10 cellular contexts compared by ENCODE assay signal in the genomic region with DNA sequence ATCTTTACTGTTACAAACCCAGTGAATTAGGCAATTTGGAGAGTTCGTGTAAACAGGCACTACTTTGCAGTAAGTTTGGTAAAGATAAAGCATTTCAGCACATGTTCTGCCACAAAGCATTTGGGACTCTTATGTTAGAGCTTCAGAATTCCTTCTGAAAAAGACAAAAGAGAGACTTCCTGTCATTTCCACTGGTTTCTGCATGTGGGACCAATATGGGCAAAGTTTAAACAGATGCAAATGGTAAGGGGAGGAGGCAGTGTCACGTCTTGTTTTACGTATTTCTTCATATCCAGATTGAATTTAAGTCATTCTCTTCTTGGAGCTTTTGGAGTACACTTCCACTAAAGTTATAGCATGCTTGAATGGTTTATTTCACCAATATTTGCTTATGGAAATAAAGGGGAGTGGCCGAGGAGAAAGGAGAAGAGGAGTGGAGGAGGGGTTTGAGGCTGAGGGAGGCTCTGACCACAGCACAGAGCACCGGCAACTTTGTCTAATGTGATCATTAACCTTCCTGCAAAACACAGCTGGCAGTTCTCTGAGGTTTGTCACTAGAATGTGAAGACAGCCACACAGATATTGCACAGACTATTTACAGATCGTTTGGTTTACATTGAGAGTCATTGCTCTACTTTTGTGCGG. TPM values are rescaled to one million over a fixed set of nuclear protein-coding genes. Genes with fewer than 3 reads are reported as not detected.
DNase-seq lines count a peak whose midpoint lies in the region; ATAC-seq and TF ChIP-seq lines count a peak whose summit lies in the region.
"Had no signal": no experiment of that assay in that cellular context is flagged by ENCODE, and none has a peak within 500 bp of the region (broad histone marks: within the 10 kb centered on the region; RNA-seq: fewer than 3 reads in every experiment).

A gene with protein sequence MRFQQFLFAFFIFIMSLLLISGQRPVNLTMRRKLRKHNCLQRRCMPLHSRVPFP (plus strand): TSS at position 499 of the 645 bp plus-strand sequence. CDS start 154 bp downstream, outside the sequence.

- H3K36me3 Mint-ChIP-seq in CD4-positive, alpha-beta T cell (ENCODE audit: low read depth) = no peaks in the 10 kb centered on the region
- H3K36me3 Mint-ChIP-seq: naive thymus-derived CD4-positive, alpha-beta T cell had no signal

- peaks cover 21% of the 10 kb centered on the region for H3K4me1 ChIP-seq in cardiac muscle cell (ENCODE audit: low read depth)
- H3K4me1 ChIP-seq in left ventricle myocardium inferior = no peaks in the 10 kb centered on the region
- H3K4me1 ChIP-seq in upper lobe of right lung = no peaks in the 10 kb centered on the region

- H3K36me3 ChIP-seq in cardiac muscle cell (no peaks in the 10 kb centered on the region), left ventricle myocardium inferior (no peaks in the 10 kb centered on the region), upper lobe of right lung (no peaks in the 10 kb centered on the region)

- no peak within 1 kb of the TSS for H3K27ac Mint-ChIP-seq in CD4-positive, alpha-beta T cell
- H3K27ac Mint-ChIP-seq: naive thymus-derived CD4-positive, alpha-beta T cell had no signal

- H3K27ac ChIP-seq in cardiac muscle cell (peak within 1 kb of the TSS; percentile 11), left ventricle myocardium inferior (replicated peaks) (no peak within 1 kb of the TSS), VCaP (peak within 1 kb of the TSS; percentile 83), upper lobe of right lung (no peak within 1 kb of the TSS)
- H3K27ac ChIP-seq in CD4-positive, alpha-beta T cell (ENCODE audit: low read depth, low read length) = no peak within 1 kb of the TSS

- H3K4me3 ChIP-seq in cardiac muscle cell (peak within 1 kb of the TSS; percentile 28), left ventricle myocardium inferior (no peak within 1 kb of the TSS), upper lobe of right lung (no peak within 1 kb of the TSS)

- POLR2A ChIA-PET in CD4-positive, alpha-beta T cell (lab: Charles Lee) = no interaction called here

- no peaks in the 10 kb centered on the region for H3K9me3 Mint-ChIP-seq in CD4-positive, alpha-beta T cell

- CTCF ChIA-PET in CD4-positive, alpha-beta T cell (lab: Charles Lee) = no interaction called here

- TF ChIP-seq CTCF in cardiac muscle cell (IDR thresholded peaks at IDR 0.05; ENCODE audit: low read depth, low read length) (no peak), left ventricle myocardium inferior (IDR thresholded peaks at IDR 0.05; ENCODE audit: borderline replicate concordance) (no peak), VCaP (conservative IDR thresholded peaks at IDR 0.05) (no peak), upper lobe of right lung (IDR thresholded peaks at IDR 0.05) (no peak)
- TF ChIP-seq CTCF in CD4-positive, alpha-beta T cell (IDR thresholded peaks at IDR 0.05) = no peak

- H3K27me3 ChIP-seq in cardiac muscle cell (no peaks in the 10 kb centered on the region), left ventricle myocardium inferior (ENCODE audit: low read depth) (no peaks in the 10 kb centered on the region), upper lobe of right lung (no peaks in the 10 kb centered on the region)
- H3K27me3 ChIP-seq in CD4-positive, alpha-beta T cell (ENCODE audit: control insufficient read depth, insufficient read depth, low read length) = no peaks in the 10 kb centered on the region

- H3K9me3 ChIP-seq in cardiac muscle cell (ENCODE audit: low read depth) (no peaks in the 10 kb centered on the region), left ventricle myocardium inferior (replicated peaks) (no peaks in the 10 kb centered on the region), upper lobe of right lung (no peaks in the 10 kb centered on the region)
- no peaks in the 10 kb centered on the region for H3K9me3 ChIP-seq in CD4-positive, alpha-beta T cell (ENCODE audit: control insufficient read depth, low read length)

- intact Hi-C loops in left ventricle myocardium inferior (cut with micrococcal nuclease) (no loop called here), upper lobe of right lung (cut with DNase I) (no loop called here)
- intact Hi-C loops in CD4-positive, alpha-beta T cell (cut with DNase I, micrococcal nuclease) = no loop called here

- ATAC-seq in HG03066 (IDR thresholded peaks at IDR 0.05; ENCODE audit: low read depth, unreplicated experiment) = peak; percentile 100
- peak; percentile 64 for ATAC-seq in upper lobe of right lung
- ATAC-seq in CD4-positive, alpha-beta T cell (ENCODE audit: poor library complexity) = no peak
- no peak for ATAC-seq in SK-N-SH treated with all-trans-retinoic acid at 6 μM for 48 hours
- ATAC-seq: naive thymus-derived CD4-positive, alpha-beta T cell had no signal

- no peaks in the 10 kb centered on the region for H3K4me1 Mint-ChIP-seq in CD4-positive, alpha-beta T cell (ENCODE audit: low read depth)

- peak in 1 of 2 donors; percentile 77 for DNase-seq in cardiac muscle cell (ENCODE audit: low read depth in 1 of 2, low spot score in 1 of 2)
- no peak for DNase-seq in left ventricle myocardium inferior
- DNase-seq in upper lobe of right lung = no peak
- DNase-seq in CD4-positive, alpha-beta T cell = no peak
- no peak for DNase-seq in middle frontal gyrus (ENCODE audit: extremely low spot score, low spot score)
- DNase-seq: naive thymus-derived CD4-positive, alpha-beta T cell had no signal

- H3K4me3 Mint-ChIP-seq in CD4-positive, alpha-beta T cell = no peak within 1 kb of the TSS
- H3K4me3 Mint-ChIP-seq: naive thymus-derived CD4-positive, alpha-beta T cell had no signal

- H3K27me3 Mint-ChIP-seq in CD4-positive, alpha-beta T cell = peaks cover 4% of the 10 kb centered on the region

TF ChIP-seq in SK-N-SH treated with all-trans-retinoic acid at 6 μM for 48 hours, 23 proteins besides CTCF, POLR2A, EP300 and RAD21 (continues in another document):
- TF ChIP-seq, protein P1, sequence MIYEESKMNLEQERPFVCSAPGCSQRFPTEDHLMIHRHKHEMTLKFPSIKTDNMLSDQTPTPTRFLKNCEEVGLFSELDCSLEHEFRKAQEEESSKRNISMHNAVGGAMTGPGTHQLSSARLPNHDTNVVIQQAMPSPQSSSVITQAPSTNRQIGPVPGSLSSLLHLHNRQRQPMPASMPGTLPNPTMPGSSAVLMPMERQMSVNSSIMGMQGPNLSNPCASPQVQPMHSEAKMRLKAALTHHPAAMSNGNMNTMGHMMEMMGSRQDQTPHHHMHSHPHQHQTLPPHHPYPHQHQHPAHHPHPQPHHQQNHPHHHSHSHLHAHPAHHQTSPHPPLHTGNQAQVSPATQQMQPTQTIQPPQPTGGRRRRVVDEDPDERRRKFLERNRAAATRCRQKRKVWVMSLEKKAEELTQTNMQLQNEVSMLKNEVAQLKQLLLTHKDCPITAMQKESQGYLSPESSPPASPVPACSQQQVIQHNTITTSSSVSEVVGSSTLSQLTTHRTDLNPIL (CRISPR knock-in tag; IDR thresholded peaks at IDR 0.05; ENCODE audit: low read depth) = no peak
- no peak for TF ChIP-seq ESRRG (CRISPR knock-in tag; IDR thresholded peaks at IDR 0.05)
- TF ChIP-seq CSDC2 (CRISPR knock-in tag; IDR thresholded peaks at IDR 0.05) = no peak
- no peak for TF ChIP-seq TCF4 (CRISPR knock-in tag; IDR thresholded peaks at IDR 0.05; ENCODE audit: borderline replicate concordance)
- no peak for TF ChIP-seq ARNTL (CRISPR knock-in tag; IDR thresholded peaks at IDR 0.05; ENCODE audit: borderline replicate concordance, low read depth)
- no peak for TF ChIP-seq ZC3H10 (CRISPR knock-in tag; IDR thresholded peaks at IDR 0.05)
- TF ChIP-seq GLIS3 (CRISPR knock-in tag; IDR thresholded peaks at IDR 0.05) = no peak
- no peak for TF ChIP-seq SNAI2 (CRISPR knock-in tag; IDR thresholded peaks at IDR 0.05)
- no peak for TF ChIP-seq ZNF8 (CRISPR knock-in tag; IDR thresholded peaks at IDR 0.05)
- no peak for TF ChIP-seq ZFP30 (CRISPR knock-in tag; IDR thresholded peaks at IDR 0.05)
- TF ChIP-seq, protein P2, sequence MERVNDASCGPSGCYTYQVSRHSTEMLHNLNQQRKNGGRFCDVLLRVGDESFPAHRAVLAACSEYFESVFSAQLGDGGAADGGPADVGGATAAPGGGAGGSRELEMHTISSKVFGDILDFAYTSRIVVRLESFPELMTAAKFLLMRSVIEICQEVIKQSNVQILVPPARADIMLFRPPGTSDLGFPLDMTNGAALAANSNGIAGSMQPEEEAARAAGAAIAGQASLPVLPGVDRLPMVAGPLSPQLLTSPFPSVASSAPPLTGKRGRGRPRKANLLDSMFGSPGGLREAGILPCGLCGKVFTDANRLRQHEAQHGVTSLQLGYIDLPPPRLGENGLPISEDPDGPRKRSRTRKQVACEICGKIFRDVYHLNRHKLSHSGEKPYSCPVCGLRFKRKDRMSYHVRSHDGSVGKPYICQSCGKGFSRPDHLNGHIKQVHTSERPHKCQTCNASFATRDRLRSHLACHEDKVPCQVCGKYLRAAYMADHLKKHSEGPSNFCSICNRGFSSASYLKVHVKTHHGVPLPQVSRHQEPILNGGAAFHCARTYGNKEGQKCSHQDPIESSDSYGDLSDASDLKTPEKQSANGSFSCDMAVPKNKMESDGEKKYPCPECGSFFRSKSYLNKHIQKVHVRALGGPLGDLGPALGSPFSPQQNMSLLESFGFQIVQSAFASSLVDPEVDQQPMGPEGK (CRISPR knock-in tag; IDR thresholded peaks at IDR 0.05; ENCODE audit: borderline replicate concordance) = no peak
- TF ChIP-seq, protein P3, sequence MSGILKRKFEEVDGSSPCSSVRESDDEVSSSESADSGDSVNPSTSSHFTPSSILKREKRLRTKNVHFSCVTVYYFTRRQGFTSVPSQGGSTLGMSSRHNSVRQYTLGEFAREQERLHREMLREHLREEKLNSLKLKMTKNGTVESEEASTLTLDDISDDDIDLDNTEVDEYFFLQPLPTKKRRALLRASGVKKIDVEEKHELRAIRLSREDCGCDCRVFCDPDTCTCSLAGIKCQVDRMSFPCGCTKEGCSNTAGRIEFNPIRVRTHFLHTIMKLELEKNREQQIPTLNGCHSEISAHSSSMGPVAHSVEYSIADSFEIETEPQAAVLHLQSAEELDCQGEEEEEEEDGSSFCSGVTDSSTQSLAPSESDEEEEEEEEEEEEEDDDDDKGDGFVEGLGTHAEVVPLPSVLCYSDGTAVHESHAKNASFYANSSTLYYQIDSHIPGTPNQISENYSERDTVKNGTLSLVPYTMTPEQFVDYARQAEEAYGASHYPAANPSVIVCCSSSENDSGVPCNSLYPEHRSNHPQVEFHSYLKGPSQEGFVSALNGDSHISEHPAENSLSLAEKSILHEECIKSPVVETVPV (CRISPR knock-in tag; IDR thresholded peaks at IDR 0.05) = no peak
- no peak for TF ChIP-seq BACH2 (CRISPR knock-in tag; IDR thresholded peaks at IDR 0.05; ENCODE audit: borderline replicate concordance)
- TF ChIP-seq OSR1 (CRISPR knock-in tag; IDR thresholded peaks at IDR 0.05) = no peak

RNA-seq across cellular contexts. Expression of the gene that starts here (rescaled TPM):
- 2.3 and 2.8 TPM in 2 replicates for total RNA-seq in cardiac muscle cell
- polyA plus RNA-seq in cardiac muscle cell = 4.2 and 5.8 TPM in 2 replicates
- total RNA-seq in left ventricle myocardium inferior = not detected
- total RNA-seq in upper lobe of right lung = not detected
- total RNA-seq in CD4-positive, alpha-beta T cell = not detected
- total RNA-seq: naive thymus-derived CD4-positive, alpha-beta T cell; NCI-H460 had no signal
- polyA plus RNA-seq: naive thymus-derived CD4-positive, alpha-beta T cell had no signal

Comparison
In these comparisons a context has a peak if more than half of its experiments do, and no peak if none do; other contexts are left out.
1. H3K27ac ChIP-seq: peak in cardiac muscle cell (single experiment) and VCaP (single experiment); none in left ventricle myocardium inferior (single experiment), upper lobe of right lung (single experiment) and CD4-positive, alpha-beta T cell (single experiment).
2. Peak in ATAC-seq in upper lobe of right lung; RNA of the gene not detected or under 1 TPM.